Comparison of ENCODE assay signal across 13 cellular contexts in the genomic region with DNA sequence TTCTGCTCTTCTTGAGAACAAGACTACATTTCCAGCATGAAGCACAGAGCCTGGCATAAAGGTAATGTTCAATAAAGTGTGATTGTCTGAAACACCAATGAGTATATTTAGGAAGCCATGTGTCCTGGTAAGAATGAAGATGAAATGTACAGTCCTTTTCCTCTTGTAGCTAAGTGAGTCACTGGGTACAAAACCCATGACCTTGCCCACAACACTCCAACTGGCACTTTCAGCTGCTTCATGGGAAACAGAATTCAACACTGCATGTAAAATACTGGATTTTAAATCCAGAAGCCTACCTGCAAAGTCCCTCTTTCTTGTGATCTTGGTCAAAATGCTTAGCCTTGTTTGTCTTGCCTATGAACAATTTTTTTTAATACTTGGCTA.
DNase-seq lines count a peak whose midpoint lies in the region; ATAC-seq, FAIRE-seq and TF ChIP-seq lines count a peak whose summit lies in the region.
"Had no signal": no experiment of that assay in that cellular context is flagged by ENCODE, and none has a peak within 500 bp of the region (broad histone marks: within the 10 kb centered on the region; RNA-seq: fewer than 3 reads in every experiment).

No MANE protein-coding gene starts in this region.

- H3K27me3 Mint-ChIP-seq in T-helper 17 cell: peaks cover 64% of the 10 kb centered on the region
- peaks cover 15 to 42% of the 10 kb centered on the region in 2 donors for H3K27me3 Mint-ChIP-seq in CD8-positive, alpha-beta memory T cell

- H4K20me1 ChIP-seq in H1 (replicated peaks in 1 of 2; ENCODE audit: control insufficient read depth in 1 of 2, insufficient read depth in 2 of 2, low read length in 2 of 2): no peaks in the 10 kb centered on the region

- DNase-seq in ACHN (peak; percentile 11), H1 (ENCODE audit: low read depth in 1 of 2, low spot score in 2 of 2) (no peak), T-helper 17 cell (no peak), HPDE6-E6E7 (ENCODE audit: extremely low spot score) (no peak), MG63 (no peak)
- DNase-seq in CD8-positive, alpha-beta memory T cell: no peak
- DNase-seq: activated CD8-positive, alpha-beta memory T cell treated with anti-CD3 and anti-CD28 coated beads, Interleukin-2, amount 10 ng/mL, durations not matched to agents 7 days and 5 days; EL; NCI-H2029 treated with DMSO at 0.1 percent for 48 hours; retina had no signal

- no peaks in the 10 kb centered on the region for H3K79me1 ChIP-seq in H1 (ENCODE audit: low read depth, low read length)

- no peak overlapping the region for H3K27ac Mint-ChIP-seq in T-helper 17 cell
- H3K27ac Mint-ChIP-seq in CD8-positive, alpha-beta memory T cell: no peak overlapping the region
- H3K27ac Mint-ChIP-seq: activated CD8-positive, alpha-beta memory T cell treated with anti-CD3 and anti-CD28 coated beads, Interleukin-2, amount 10 ng/mL, durations not matched to agents 7 days and 5 days had no signal

- peaks cover 4 to 19% (median 14%) of the 10 kb centered on the region in 4 experiments; a peak in 6 of 7 replicates for H3K4me1 ChIP-seq in H1 (replicated peaks in 1 of 4; ENCODE audit: control insufficient read depth in 3 of 4, insufficient read depth in 4 of 4, low read length in 3 of 4)
- no peaks in the 10 kb centered on the region for H3K4me1 ChIP-seq in CD8-positive, alpha-beta memory T cell (ENCODE audit: insufficient read depth, low read length)

- no peak for TF ChIP-seq EP300 in H1 (IDR thresholded peaks at IDR 0.05; ENCODE audit: borderline replicate concordance in 1 of 2, low read depth in 2 of 2, low read length in 2 of 2)

- H3K56ac ChIP-seq in H1 (replicated peaks; ENCODE audit: insufficient read length, low read depth, low read length): no peak overlapping the region

- H3K36me3 ChIP-seq in H1 (ENCODE audit: control insufficient read depth in 2 of 4, insufficient read depth in 4 of 4, low read length in 3 of 4) (no peaks in the 10 kb centered on the region), MG63 (no peaks in the 10 kb centered on the region)
- no peaks in the 10 kb centered on the region for H3K36me3 ChIP-seq in CD8-positive, alpha-beta memory T cell (ENCODE audit: insufficient read depth, low read length)
- H3K36me3 ChIP-seq: thoracic aorta had no signal

- ATAC-seq in GM19397 (IDR thresholded peaks at IDR 0.05; ENCODE audit: unreplicated experiment) (peak; percentile 18), HG03196 (IDR thresholded peaks at IDR 0.05; ENCODE audit: unreplicated experiment) (peak; percentile 40), T-helper 17 cell (no peak)
- ATAC-seq: activated CD8-positive, alpha-beta memory T cell treated with anti-CD3 and anti-CD28 coated beads, Interleukin-2, amount 10 ng/mL, durations not matched to agents 7 days and 5 days had no signal

- no peak overlapping the region for H2AK5ac ChIP-seq in H1 (ENCODE audit: low read depth, low read length)

- CTCF ChIA-PET in H1 (lab: Charles Lee; ENCODE audit: partially characterized antibody): interaction anchor here (0.9 kb wide), 1 partner anchor 29 kb away, joined by 3 read pairs; no protein-coding TSS in a partner anchor
- CTCF ChIA-PET in CD8-positive, alpha-beta memory T cell (lab: Charles Lee): no interaction called here

- H4K8ac ChIP-seq in H1 (ENCODE audit: extremely low read depth, insufficient read depth, low read length): no peak overlapping the region

- H2BK120ac ChIP-seq in H1 (replicated peaks; ENCODE audit: low read depth, low read length): no peak overlapping the region

- no peaks in the 10 kb centered on the region for H3K79me2 ChIP-seq in H1 (ENCODE audit: control insufficient read depth in 1 of 2, insufficient read depth in 2 of 2, low read length in 2 of 2)

- no peak overlapping the region for H3K14ac ChIP-seq in H1 (ENCODE audit: insufficient read length)

- no peak overlapping the region for H4K5ac ChIP-seq in H1 (ENCODE audit: insufficient read length, low read depth, low read length)

- TF ChIP-seq POLR2A in H1 (IDR thresholded peaks at IDR 0.05; ENCODE audit: control extremely low read depth in 1 of 2, low read depth in 2 of 2, low read length in 2 of 2): no peak

- H3K27me3 ChIP-seq in H1 (replicated peaks in 1 of 4; ENCODE audit: control insufficient read depth in 3 of 4, extremely low read depth in 1 of 4, insufficient read depth in 3 of 4, low read length in 3 of 4) (no peaks in the 10 kb centered on the region; a peak in 1 of 7 replicates), MG63 (peaks cover 15% of the 10 kb centered on the region; the same call in 1 of the 2 replicates)
- H3K27me3 ChIP-seq in CD8-positive, alpha-beta memory T cell (ENCODE audit: insufficient read depth, low read length, poor library complexity, severe bottlenecking): no peaks in the 10 kb centered on the region

- POLR2A ChIA-PET in H1 (lab: Charles Lee; ENCODE audit: partially characterized antibody): no interaction called here
- POLR2A ChIA-PET in CD8-positive, alpha-beta memory T cell (lab: Charles Lee): no interaction called here

- TF ChIP-seq RAD21 in H1 (IDR thresholded peaks at IDR 0.05 in 1 of 2, conservative IDR thresholded peaks at IDR 0.05 in 1 of 2; ENCODE audit: low read depth in 2 of 2, low read length in 2 of 2): no peak

- in situ Hi-C loops in ACHN (cut with HindIII; ENCODE audit: low pct_ligation_motif_present, low pct_unique_long_range_greater_than_20kb, low sequenced_read_pairs): no loop called here

- H3K4me1 Mint-ChIP-seq in T-helper 17 cell: no peaks in the 10 kb centered on the region
- no peaks in the 10 kb centered on the region for H3K4me1 Mint-ChIP-seq in CD8-positive, alpha-beta memory T cell

- no peak overlapping the region for H3K18ac ChIP-seq in H1 (ENCODE audit: extremely low read depth, low read length)

- no peak overlapping the region for H3K4ac ChIP-seq in H1 (replicated peaks; ENCODE audit: insufficient read length, low read depth, low read length)

- no peak overlapping the region for H2BK15ac ChIP-seq in H1 (ENCODE audit: low read length)

- H3K4me3 ChIP-seq in H1 (ENCODE audit: extremely low read depth in 1 of 4, insufficient read depth in 2 of 4, low read depth in 3 of 4, low read length in 4 of 4) (no peak overlapping the region), MG63 (no peak overlapping the region)
- H3K4me3 ChIP-seq in CD8-positive, alpha-beta memory T cell (ENCODE audit: low read length): no peak overlapping the region
- H3K4me3 ChIP-seq: thoracic aorta had no signal

- no peaks in the 10 kb centered on the region for H3K9me3 Mint-ChIP-seq in CD8-positive, alpha-beta memory T cell

- H2BK5ac ChIP-seq in H1 (ENCODE audit: low read depth, low read length): no peak overlapping the region

- no peak overlapping the region for H2BK12ac ChIP-seq in H1 (ENCODE audit: low read depth, low read length)

- FAIRE-seq in H1 (lab: Jason Lieb, UNC): no peak

- no peak for TF ChIP-seq CTCF in H1 (IDR thresholded peaks at IDR 0.05; ENCODE audit: control extremely low read depth in 1 of 3, insufficient read depth in 1 of 3, low read depth in 1 of 3, low read length in 3 of 3)

- H3K27ac ChIP-seq in H1 (ENCODE audit: low read depth, low read length): no peak overlapping the region
- H3K27ac ChIP-seq in CD8-positive, alpha-beta memory T cell (ENCODE audit: low read depth, low read length): no peak overlapping the region
- H3K27ac ChIP-seq: thoracic aorta had no signal

- H3K36me3 Mint-ChIP-seq in T-helper 17 cell (ENCODE audit: low read depth): no peaks in the 10 kb centered on the region
- H3K36me3 Mint-ChIP-seq in CD8-positive, alpha-beta memory T cell: no peaks in the 10 kb centered on the region
- H3K36me3 Mint-ChIP-seq: activated CD8-positive, alpha-beta memory T cell treated with anti-CD3 and anti-CD28 coated beads, Interleukin-2, amount 10 ng/mL, durations not matched to agents 7 days and 5 days had no signal

- no peak overlapping the region for H2BK20ac ChIP-seq in H1 (ENCODE audit: low read length)

- H3K23me2 ChIP-seq in H1 (ENCODE audit: low read depth, low read length): no peaks in the 10 kb centered on the region

- 0 out of 2 replicates have a peak overlapping the region, but pooled peaks have one; percentile 26 for H2AFZ ChIP-seq in H1 (ENCODE audit: low read length)

- no peaks in the 10 kb centered on the region for H3K9me3 ChIP-seq in H1 (ENCODE audit: insufficient read depth in 2 of 2, low read depth in 1 of 2, low read length in 1 of 2)
- H3K9me3 ChIP-seq in T-helper 17 cell (ENCODE audit: control insufficient read depth, low read length, poor library complexity, severe bottlenecking): no peaks in the 10 kb centered on the region
- no peaks in the 10 kb centered on the region for H3K9me3 ChIP-seq in CD8-positive, alpha-beta memory T cell (ENCODE audit: low read length)
- H3K9me3 ChIP-seq in MG63: no peaks in the 10 kb centered on the region; the same call in 1 of the 2 replicates
- H3K9me3 ChIP-seq: thoracic aorta had no signal

- H3K4me2 ChIP-seq in H1 (ENCODE audit: insufficient read depth in 1 of 2, low read depth in 2 of 2, low read length in 2 of 2): no peak overlapping the region; a peak in 1 of 4 replicates

- H3K9ac ChIP-seq in H1 (replicated peaks in 1 of 4; ENCODE audit: extremely low read depth in 1 of 4, low read depth in 3 of 4, low read length in 3 of 4): 0 out of 7 replicates have a peak overlapping the region, but pooled peaks of 1 of the 4 experiments have one; percentile 33

- no peak overlapping the region for H3K23ac ChIP-seq in H1 (ENCODE audit: insufficient read length)

- H3K4me3 Mint-ChIP-seq in T-helper 17 cell: no peak overlapping the region
- H3K4me3 Mint-ChIP-seq in CD8-positive, alpha-beta memory T cell: no peak overlapping the region
- H3K4me3 Mint-ChIP-seq: activated CD8-positive, alpha-beta memory T cell treated with anti-CD3 and anti-CD28 coated beads, Interleukin-2, amount 10 ng/mL, durations not matched to agents 7 days and 5 days had no signal

- no peak overlapping the region for H4K91ac ChIP-seq in H1 (replicated peaks; ENCODE audit: insufficient read length, low read length)

TF ChIP-seq in H1, 55 proteins besides CTCF, POLR2A, EP300 and RAD21:
- peak; percentile 4 for TF ChIP-seq ASH2L (IDR thresholded peaks at IDR 0.05; ENCODE audit: low read length)
- no peak for TF ChIP-seq JUN (IDR thresholded peaks at IDR 0.05; ENCODE audit: low read depth, low read length)
- no peak for TF ChIP-seq NRF1 (IDR thresholded peaks at IDR 0.05; ENCODE audit: low read depth, low read length)
